ENCODE assay signal across 18 cellular contexts in genomic region chr15:50044406-50044805, GRCh38.
"Had no signal": no experiment of that assay in that cellular context is flagged by ENCODE, and none has a peak within 500 bp of the region (broad histone marks: within the 10 kb centered on the region; RNA-seq: fewer than 3 reads in every experiment).

No MANE protein-coding gene starts in this region.

- DNase-seq: KBM-7, NCI-H1092, NCI-H1105 treated with DMSO at 0.1 percent for 48 hours, NCI-H1417 treated with DMSO at 0.1 percent for 48 hours, NCI-H146, NCI-H1694 treated with DMSO at 0.1 percent for 48 hours, NCI-H1930, NCI-H2081, NCI-H2107, NCI-H2227 treated with DMSO at 0.1 percent for 48 hours, NCI-H524, NCI-H69, NCI-H774, Right ventricle myocardium superior, RPMI8226, SIG-M5 had no signal

- H3K36me3 ChIP-seq: SJSA1 had no signal

- H3K4me3 ChIP-seq: SJSA1, SK-N-MC had no signal

- H3K27ac ChIP-seq: SJSA1, SK-N-MC had no signal

- H3K27me3 ChIP-seq: SJSA1 had no signal
